Comparison of ENCODE assay signal across 1 cellular context in genomic region chr19:4402171-4403004, GRCh38.
TF ChIP-seq lines count a peak whose summit lies in the region.

A gene with protein sequence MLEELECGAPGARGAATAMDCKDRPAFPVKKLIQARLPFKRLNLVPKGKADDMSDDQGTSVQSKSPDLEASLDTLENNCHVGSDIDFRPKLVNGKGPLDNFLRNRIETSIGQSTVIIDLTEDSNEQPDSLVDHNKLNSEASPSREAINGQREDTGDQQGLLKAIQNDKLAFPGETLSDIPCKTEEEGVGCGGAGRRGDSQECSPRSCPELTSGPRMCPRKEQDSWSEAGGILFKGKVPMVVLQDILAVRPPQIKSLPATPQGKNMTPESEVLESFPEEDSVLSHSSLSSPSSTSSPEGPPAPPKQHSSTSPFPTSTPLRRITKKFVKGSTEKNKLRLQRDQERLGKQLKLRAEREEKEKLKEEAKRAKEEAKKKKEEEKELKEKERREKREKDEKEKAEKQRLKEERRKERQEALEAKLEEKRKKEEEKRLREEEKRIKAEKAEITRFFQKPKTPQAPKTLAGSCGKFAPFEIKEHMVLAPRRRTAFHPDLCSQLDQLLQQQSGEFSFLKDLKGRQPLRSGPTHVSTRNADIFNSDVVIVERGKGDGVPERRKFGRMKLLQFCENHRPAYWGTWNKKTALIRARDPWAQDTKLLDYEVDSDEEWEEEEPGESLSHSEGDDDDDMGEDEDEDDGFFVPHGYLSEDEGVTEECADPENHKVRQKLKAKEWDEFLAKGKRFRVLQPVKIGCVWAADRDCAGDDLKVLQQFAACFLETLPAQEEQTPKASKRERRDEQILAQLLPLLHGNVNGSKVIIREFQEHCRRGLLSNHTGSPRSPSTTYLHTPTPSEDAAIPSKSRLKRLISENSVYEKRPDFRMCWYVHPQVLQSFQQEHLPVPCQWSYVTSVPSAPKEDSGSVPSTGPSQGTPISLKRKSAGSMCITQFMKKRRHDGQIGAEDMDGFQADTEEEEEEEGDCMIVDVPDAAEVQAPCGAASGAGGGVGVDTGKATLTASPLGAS (plus strand): TSS chr19:4402640. CDS start chr19:4402763, 123 bp downstream.

TF ChIP-seq in HepG2, 621 proteins besides CTCF, POLR2A, EP300 and RAD21 (continued from another document and continues in another):
- TF ChIP-seq, protein P1, sequence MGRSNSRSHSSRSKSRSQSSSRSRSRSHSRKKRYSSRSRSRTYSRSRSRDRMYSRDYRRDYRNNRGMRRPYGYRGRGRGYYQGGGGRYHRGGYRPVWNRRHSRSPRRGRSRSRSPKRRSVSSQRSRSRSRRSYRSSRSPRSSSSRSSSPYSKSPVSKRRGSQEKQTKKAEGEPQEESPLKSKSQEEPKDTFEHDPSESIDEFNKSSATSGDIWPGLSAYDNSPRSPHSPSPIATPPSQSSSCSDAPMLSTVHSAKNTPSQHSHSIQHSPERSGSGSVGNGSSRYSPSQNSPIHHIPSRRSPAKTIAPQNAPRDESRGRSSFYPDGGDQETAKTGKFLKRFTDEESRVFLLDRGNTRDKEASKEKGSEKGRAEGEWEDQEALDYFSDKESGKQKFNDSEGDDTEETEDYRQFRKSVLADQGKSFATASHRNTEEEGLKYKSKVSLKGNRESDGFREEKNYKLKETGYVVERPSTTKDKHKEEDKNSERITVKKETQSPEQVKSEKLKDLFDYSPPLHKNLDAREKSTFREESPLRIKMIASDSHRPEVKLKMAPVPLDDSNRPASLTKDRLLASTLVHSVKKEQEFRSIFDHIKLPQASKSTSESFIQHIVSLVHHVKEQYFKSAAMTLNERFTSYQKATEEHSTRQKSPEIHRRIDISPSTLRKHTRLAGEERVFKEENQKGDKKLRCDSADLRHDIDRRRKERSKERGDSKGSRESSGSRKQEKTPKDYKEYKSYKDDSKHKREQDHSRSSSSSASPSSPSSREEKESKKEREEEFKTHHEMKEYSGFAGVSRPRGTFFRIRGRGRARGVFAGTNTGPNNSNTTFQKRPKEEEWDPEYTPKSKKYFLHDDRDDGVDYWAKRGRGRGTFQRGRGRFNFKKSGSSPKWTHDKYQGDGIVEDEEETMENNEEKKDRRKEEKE (IDR thresholded peaks at IDR 0.05): no peak
- TF ChIP-seq, protein P2, sequence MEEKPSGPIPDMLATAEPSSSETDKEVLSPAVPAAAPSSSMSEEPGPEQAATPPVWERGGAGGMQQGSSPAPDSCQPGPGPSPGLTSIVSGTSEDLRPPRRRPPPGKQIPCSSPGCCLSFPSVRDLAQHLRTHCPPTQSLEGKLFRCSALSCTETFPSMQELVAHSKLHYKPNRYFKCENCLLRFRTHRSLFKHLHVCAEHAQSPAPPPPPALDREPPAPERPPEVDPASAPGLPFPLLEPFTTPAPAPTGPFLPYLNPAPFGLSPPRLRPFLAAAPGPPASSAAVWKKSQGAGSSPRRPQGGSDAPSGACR (CRISPR knock-in tag; IDR thresholded peaks at IDR 0.05): no peak
- TF ChIP-seq ZNF841 (CRISPR knock-in tag; IDR thresholded peaks at IDR 0.05; ENCODE audit: borderline replicate concordance) (no peak), MED1 (CRISPR knock-in tag; IDR thresholded peaks at IDR 0.05) (no peak; the same call in 1 of the 2 replicates), ZBTB20 (CRISPR knock-in tag; IDR thresholded peaks at IDR 0.05; ENCODE audit: borderline replicate concordance, low read depth) (no peak; the same call in 1 of the 2 replicates), AGO2 (optimal IDR thresholded peaks at IDR 0.05; ENCODE audit: low read depth, low read length) (peak; percentile 63), HHEX (CRISPR knock-in tag; IDR thresholded peaks at IDR 0.05) (no peak), ONECUT2 (CRISPR knock-in tag; IDR thresholded peaks at IDR 0.05) (no peak), PAF1 (CRISPR knock-in tag; IDR thresholded peaks at IDR 0.05) (no peak), GLI4 (CRISPR knock-in tag; IDR thresholded peaks at IDR 0.05; ENCODE audit: borderline replicate concordance) (no peak), MED13 (CRISPR knock-in tag; IDR thresholded peaks at IDR 0.05) (no peak), TGIF2 (CRISPR knock-in tag; IDR thresholded peaks at IDR 0.05) (no peak), MXD4 (CRISPR knock-in tag; IDR thresholded peaks at IDR 0.05) (no peak), ATAD3A (CRISPR knock-in tag; IDR thresholded peaks at IDR 0.05) (no peak), ZNF337 (CRISPR knock-in tag; IDR thresholded peaks at IDR 0.05; ENCODE audit: borderline replicate concordance, low read depth) (no peak), SP4 (CRISPR knock-in tag; IDR thresholded peaks at IDR 0.05) (peak; percentile 65; the same call in 1 of the 2 replicates), ZNF530 (CRISPR knock-in tag; IDR thresholded peaks at IDR 0.05; ENCODE audit: low read depth) (no peak), ADNP (CRISPR knock-in tag; IDR thresholded peaks at IDR 0.05) (no peak), POLR2AphosphoS5 (IDR thresholded peaks at IDR 0.05; ENCODE audit: low read depth, low read length) (peak; percentile 49; the same call in 1 of the 2 replicates), ZNF225 (CRISPR knock-in tag; IDR thresholded peaks at IDR 0.05) (no peak), ZNF597 (CRISPR knock-in tag; IDR thresholded peaks at IDR 0.05) (no peak), NAIF1 (CRISPR knock-in tag; IDR thresholded peaks at IDR 0.05; ENCODE audit: borderline replicate concordance) (no peak), ZBTB4 (CRISPR knock-in tag; IDR thresholded peaks at IDR 0.05; ENCODE audit: borderline replicate concordance) (no peak), XBP1 (CRISPR knock-in tag; IDR thresholded peaks at IDR 0.05) (no peak), ZNF746 (CRISPR knock-in tag; IDR thresholded peaks at IDR 0.05) (no peak), ZNF121 (CRISPR knock-in tag; IDR thresholded peaks at IDR 0.05) (no peak), ZNF576 (CRISPR knock-in tag; IDR thresholded peaks at IDR 0.05) (no peak)
- TF ChIP-seq, protein P3, sequence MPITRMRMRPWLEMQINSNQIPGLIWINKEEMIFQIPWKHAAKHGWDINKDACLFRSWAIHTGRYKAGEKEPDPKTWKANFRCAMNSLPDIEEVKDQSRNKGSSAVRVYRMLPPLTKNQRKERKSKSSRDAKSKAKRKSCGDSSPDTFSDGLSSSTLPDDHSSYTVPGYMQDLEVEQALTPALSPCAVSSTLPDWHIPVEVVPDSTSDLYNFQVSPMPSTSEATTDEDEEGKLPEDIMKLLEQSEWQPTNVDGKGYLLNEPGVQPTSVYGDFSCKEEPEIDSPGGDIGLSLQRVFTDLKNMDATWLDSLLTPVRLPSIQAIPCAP (CRISPR knock-in tag; IDR thresholded peaks at IDR 0.05; ENCODE audit: low read depth): no peak
- TF ChIP-seq, protein P4, sequence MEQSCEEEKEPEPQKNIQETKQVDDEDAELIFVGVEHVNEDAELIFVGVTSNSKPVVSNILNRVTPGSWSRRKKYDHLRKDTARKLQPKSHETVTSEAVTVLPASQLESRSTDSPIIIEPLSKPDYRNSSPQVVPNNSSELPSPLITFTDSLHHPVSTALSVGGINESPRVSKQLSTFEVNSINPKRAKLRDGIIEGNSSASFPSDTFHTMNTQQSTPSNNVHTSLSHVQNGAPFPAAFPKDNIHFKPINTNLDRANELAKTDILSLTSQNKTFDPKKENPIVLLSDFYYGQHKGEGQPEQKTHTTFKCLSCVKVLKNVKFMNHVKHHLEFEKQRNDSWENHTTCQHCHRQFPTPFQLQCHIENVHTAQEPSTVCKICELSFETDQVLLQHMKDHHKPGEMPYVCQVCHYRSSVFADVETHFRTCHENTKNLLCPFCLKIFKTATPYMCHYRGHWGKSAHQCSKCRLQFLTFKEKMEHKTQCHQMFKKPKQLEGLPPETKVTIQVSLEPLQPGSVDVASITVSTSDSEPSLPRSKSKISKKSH (CRISPR knock-in tag; IDR thresholded peaks at IDR 0.05; ENCODE audit: borderline replicate concordance): no peak
- TF ChIP-seq, protein P5, sequence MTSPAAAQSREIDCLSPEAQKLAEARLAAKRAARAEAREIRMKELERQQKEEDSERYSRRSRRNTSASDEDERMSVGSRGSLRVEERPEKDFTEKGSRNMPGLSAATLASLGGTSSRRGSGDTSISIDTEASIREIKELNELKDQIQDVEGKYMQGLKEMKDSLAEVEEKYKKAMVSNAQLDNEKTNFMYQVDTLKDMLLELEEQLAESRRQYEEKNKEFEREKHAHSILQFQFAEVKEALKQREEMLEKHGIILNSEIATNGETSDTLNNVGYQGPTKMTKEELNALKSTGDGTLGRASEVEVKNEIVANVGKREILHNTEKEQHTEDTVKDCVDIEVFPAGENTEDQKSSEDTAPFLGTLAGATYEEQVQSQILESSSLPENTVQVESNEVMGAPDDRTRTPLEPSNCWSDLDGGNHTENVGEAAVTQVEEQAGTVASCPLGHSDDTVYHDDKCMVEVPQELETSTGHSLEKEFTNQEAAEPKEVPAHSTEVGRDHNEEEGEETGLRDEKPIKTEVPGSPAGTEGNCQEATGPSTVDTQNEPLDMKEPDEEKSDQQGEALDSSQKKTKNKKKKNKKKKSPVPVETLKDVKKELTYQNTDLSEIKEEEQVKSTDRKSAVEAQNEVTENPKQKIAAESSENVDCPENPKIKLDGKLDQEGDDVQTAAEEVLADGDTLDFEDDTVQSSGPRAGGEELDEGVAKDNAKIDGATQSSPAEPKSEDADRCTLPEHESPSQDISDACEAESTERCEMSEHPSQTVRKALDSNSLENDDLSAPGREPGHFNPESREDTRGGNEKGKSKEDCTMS (CRISPR knock-in tag; conservative IDR thresholded peaks at IDR 0.05): no peak
- TF ChIP-seq, protein P6, sequence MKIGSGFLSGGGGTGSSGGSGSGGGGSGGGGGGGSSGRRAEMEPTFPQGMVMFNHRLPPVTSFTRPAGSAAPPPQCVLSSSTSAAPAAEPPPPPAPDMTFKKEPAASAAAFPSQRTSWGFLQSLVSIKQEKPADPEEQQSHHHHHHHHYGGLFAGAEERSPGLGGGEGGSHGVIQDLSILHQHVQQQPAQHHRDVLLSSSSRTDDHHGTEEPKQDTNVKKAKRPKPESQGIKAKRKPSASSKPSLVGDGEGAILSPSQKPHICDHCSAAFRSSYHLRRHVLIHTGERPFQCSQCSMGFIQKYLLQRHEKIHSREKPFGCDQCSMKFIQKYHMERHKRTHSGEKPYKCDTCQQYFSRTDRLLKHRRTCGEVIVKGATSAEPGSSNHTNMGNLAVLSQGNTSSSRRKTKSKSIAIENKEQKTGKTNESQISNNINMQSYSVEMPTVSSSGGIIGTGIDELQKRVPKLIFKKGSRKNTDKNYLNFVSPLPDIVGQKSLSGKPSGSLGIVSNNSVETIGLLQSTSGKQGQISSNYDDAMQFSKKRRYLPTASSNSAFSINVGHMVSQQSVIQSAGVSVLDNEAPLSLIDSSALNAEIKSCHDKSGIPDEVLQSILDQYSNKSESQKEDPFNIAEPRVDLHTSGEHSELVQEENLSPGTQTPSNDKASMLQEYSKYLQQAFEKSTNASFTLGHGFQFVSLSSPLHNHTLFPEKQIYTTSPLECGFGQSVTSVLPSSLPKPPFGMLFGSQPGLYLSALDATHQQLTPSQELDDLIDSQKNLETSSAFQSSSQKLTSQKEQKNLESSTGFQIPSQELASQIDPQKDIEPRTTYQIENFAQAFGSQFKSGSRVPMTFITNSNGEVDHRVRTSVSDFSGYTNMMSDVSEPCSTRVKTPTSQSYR (CRISPR knock-in tag; IDR thresholded peaks at IDR 0.05; ENCODE audit: borderline replicate concordance): no peak
